ENCODE assay signal across 19 cellular contexts in the genomic region with DNA sequence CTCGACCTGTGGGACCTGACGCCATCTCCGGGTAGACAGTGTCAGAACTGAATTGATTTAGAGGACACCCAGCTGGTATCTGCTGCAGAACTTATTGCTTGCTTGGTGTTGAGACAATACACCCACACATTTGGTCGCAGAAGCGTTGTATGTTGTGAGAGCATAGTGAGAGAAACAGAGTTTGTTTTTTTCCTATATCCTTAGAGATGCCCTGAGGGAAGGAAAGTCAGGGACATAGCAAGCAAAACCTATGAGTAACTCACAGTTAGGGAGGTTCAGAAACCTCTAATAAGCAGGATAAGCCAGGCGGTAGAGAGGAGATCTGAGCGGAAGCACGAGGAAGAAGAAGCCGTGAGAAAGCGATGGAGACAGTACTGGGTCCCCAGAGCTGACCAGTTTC. TPM values are rescaled to one million over a fixed set of nuclear protein-coding genes. Genes with fewer than 3 reads are reported as not detected.
DNase-seq lines count a peak whose midpoint lies in the region; ATAC-seq and TF ChIP-seq lines count a peak whose summit lies in the region.
"Had no signal": no experiment of that assay in that cellular context is flagged by ENCODE, and none has a peak within 500 bp of the region (broad histone marks: within the 10 kb centered on the region; RNA-seq: fewer than 3 reads in every experiment).

No MANE protein-coding gene starts in this region.

- no peak overlapping the region for H3K9ac ChIP-seq in neural progenitor cell

- H3K9me3 ChIP-seq in RWPE2 (ENCODE audit: severe bottlenecking) (no peaks in the 10 kb centered on the region), neural progenitor cell (ENCODE audit: low read depth) (no peaks in the 10 kb centered on the region)
- H3K9me3 ChIP-seq: ascending aorta, right lobe of liver had no signal

- H3K27ac Mint-ChIP-seq in dendritic cell treated with granulocyte-macrophage colony-stimulating factor and Interleukin-4, amounts not matched to agents 40 ng/mL and 50 ng/mL, for 4 days = peak overlapping the region; percentile 96
- H3K27ac Mint-ChIP-seq in neural progenitor cell = peak overlapping the region; percentile 46

- DNase-seq in CD1c-positive myeloid dendritic cell (ENCODE audit: extremely low spot score) (peak; percentile 51), RWPE2 (ENCODE audit: low spot score) (no peak), neural progenitor cell (ENCODE audit: low spot score) (no peak), NCI-H446 treated with DMSO at 0.1 percent for 48 hours (lab: John Stamatoyannopoulos, UW) (no peak), NCI-H2196 (lab: John Stamatoyannopoulos, UW; ENCODE audit: unreplicated experiment) (no peak)
- DNase-seq: activated CD4-positive, alpha-beta T cell treated with anti-CD3 and anti-CD28 coated beads, Interleukin-2, amount 50 U/mL, for 1 hour; activated naive CD4-positive, alpha-beta T cell; cortex of kidney; heart left ventricle; NCI-H2081; NCI-H69; right lobe of liver; SW 1271 had no signal

- H3K4me3 Mint-ChIP-seq in dendritic cell treated with granulocyte-macrophage colony-stimulating factor and Interleukin-4, amounts not matched to agents 40 ng/mL and 50 ng/mL, for 4 days = no peak overlapping the region
- no peak overlapping the region for H3K4me3 Mint-ChIP-seq in neural progenitor cell
- H3K4me3 Mint-ChIP-seq: neural crest cell had no signal

- ATAC-seq in RWPE2 (ENCODE audit: low read depth) = peak; percentile 52
- no peak for ATAC-seq in HG02642 (IDR thresholded peaks at IDR 0.05; ENCODE audit: poor library complexity, unreplicated experiment)
- ATAC-seq in HG02852 (IDR thresholded peaks at IDR 0.05; ENCODE audit: unreplicated experiment) = no peak
- ATAC-seq: Panc1, right lobe of liver had no signal

- H3K4me2 ChIP-seq in neural progenitor cell = no peak overlapping the region

- intact Hi-C loops in dendritic cell treated with granulocyte-macrophage colony-stimulating factor and Interleukin-4, amounts not matched to agents 40 ng/mL and 50 ng/mL, for 4 days (cut with micrococcal nuclease) = loop anchor here (10.0 kb wide), 1 partner anchor 575 kb away; the partner anchor contains the start of gene FCHO2

- H3K27me3 ChIP-seq in RWPE2 (ENCODE audit: insufficient read depth, poor library complexity, severe bottlenecking) = no peaks in the 10 kb centered on the region
- H3K27me3 ChIP-seq in neural progenitor cell = no peaks in the 10 kb centered on the region
- H3K27me3 ChIP-seq: ascending aorta, heart left ventricle, right lobe of liver had no signal

- TF ChIP-seq CTCF in RWPE2 (IDR thresholded peaks at IDR 0.05; ENCODE audit: poor library complexity, severe bottlenecking) (no peak), neural progenitor cell (IDR thresholded peaks at IDR 0.05) (no peak)

- H3K9me3 Mint-ChIP-seq in dendritic cell treated with granulocyte-macrophage colony-stimulating factor and Interleukin-4, amounts not matched to agents 40 ng/mL and 50 ng/mL, for 4 days = no peaks in the 10 kb centered on the region
- peaks cover 4% of the 10 kb centered on the region for H3K9me3 Mint-ChIP-seq in neural progenitor cell

- no peaks in the 10 kb centered on the region for H3K79me2 ChIP-seq in neural progenitor cell (ENCODE audit: low read depth)

- no peaks in the 10 kb centered on the region for H3F3A ChIP-seq in neural progenitor cell (ENCODE audit: low read depth)

- H3K4me1 ChIP-seq in RWPE2 (ENCODE audit: insufficient read depth, poor library complexity, severe bottlenecking) = peaks cover 46% of the 10 kb centered on the region
- no peaks in the 10 kb centered on the region for H3K4me1 ChIP-seq in neural progenitor cell
- H3K4me1 ChIP-seq: right lobe of liver had no signal

- H3K4me3 ChIP-seq in RWPE2 (ENCODE audit: severe bottlenecking) = no peak overlapping the region
- H3K4me3 ChIP-seq in neural progenitor cell = no peak overlapping the region
- H3K4me3 ChIP-seq: ascending aorta, heart left ventricle, right lobe of liver had no signal

- H4K20me1 ChIP-seq in neural progenitor cell (ENCODE audit: low read depth) = no peaks in the 10 kb centered on the region

- peaks cover 84% of the 10 kb centered on the region for H3K4me1 Mint-ChIP-seq in dendritic cell treated with granulocyte-macrophage colony-stimulating factor and Interleukin-4, amounts not matched to agents 40 ng/mL and 50 ng/mL, for 4 days (ENCODE audit: low read depth)
- peaks cover 33% of the 10 kb centered on the region for H3K4me1 Mint-ChIP-seq in neural progenitor cell

- H3K36me3 ChIP-seq in RWPE2 (ENCODE audit: low read depth) (no peaks in the 10 kb centered on the region), neural progenitor cell (no peaks in the 10 kb centered on the region)
- H3K36me3 ChIP-seq: ascending aorta, heart left ventricle, right lobe of liver had no signal

- no peak overlapping the region for H2AFZ ChIP-seq in neural progenitor cell (replicated peaks)

- H3K27ac ChIP-seq in RWPE2 (ENCODE audit: poor library complexity, severe bottlenecking) = peak overlapping the region; percentile 83
- H3K27ac ChIP-seq in neural progenitor cell = no peak overlapping the region
- H3K27ac ChIP-seq: right lobe of liver had no signal

- peaks cover 13% of the 10 kb centered on the region for H3K36me3 Mint-ChIP-seq in dendritic cell treated with granulocyte-macrophage colony-stimulating factor and Interleukin-4, amounts not matched to agents 40 ng/mL and 50 ng/mL, for 4 days (ENCODE audit: low read depth)
- H3K36me3 Mint-ChIP-seq in neural progenitor cell = peaks cover 2% of the 10 kb centered on the region

- no peaks in the 10 kb centered on the region for H3K27me3 Mint-ChIP-seq in dendritic cell treated with granulocyte-macrophage colony-stimulating factor and Interleukin-4, amounts not matched to agents 40 ng/mL and 50 ng/mL, for 4 days
- H3K27me3 Mint-ChIP-seq in neural progenitor cell (ENCODE audit: insufficient read depth, low read depth) = peaks cover 10% of the 10 kb centered on the region

RNA-seq across cellular contexts. Expression of gene PTCD2, which starts 59.8 kb away (rescaled TPM):
- 13.7 and 13.8 TPM in 2 replicates for total RNA-seq in neural progenitor cell (ENCODE audit: low replicate concordance)

RNA-seq across cellular contexts. Expression of gene MRPS27, which starts 59.9 kb away (rescaled TPM):
- total RNA-seq in neural progenitor cell (ENCODE audit: low replicate concordance) = 122 and 154 TPM in 2 replicates
